Comparison of ENCODE assay signal across 15 cellular contexts in the genomic region with DNA sequence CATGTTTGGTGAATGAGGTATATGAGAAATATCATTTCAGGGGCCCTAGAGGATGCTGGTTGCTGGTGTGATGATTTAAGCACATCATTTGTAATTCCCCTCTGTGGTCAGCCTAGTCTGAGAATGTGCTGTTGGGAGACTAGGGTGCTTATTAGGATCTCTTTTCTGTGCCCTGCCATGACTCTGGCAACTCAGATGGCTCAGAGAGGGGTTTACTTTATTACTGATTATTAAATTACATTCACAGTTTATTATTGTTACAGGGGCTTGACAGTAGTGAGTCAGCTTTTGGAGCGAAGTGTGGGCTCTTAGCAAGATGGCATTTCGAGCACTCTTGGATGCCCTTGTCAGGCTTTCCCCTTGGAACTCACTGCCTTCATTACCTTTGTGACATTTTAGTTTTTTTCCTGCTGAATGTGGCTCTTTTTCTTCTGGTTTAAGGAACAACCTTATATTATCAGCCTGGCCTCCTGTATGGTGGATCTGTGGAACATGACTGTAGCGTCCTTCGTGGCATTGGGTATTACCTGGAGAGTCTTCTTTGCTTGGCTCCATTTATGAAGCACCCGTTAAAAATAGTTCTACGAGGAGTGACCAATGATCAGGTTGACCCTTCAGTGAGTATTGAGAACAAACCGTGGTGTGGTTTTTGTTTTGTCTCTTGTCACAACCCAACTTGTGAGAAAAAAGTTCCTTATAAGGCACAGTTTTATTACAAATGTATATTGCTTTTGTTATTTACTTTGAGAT.
"Had no signal": no experiment of that assay in that cellular context is flagged by ENCODE, and none has a peak within 500 bp of the region (broad histone marks: within the 10 kb centered on the region; RNA-seq: fewer than 3 reads in every experiment).

No MANE protein-coding gene starts in this region.

- H3K27me3 Mint-ChIP-seq: activated B cell treated with CpG ODN at 0.5 μM for 24 hours; activated naive CD8-positive, alpha-beta T cell had no signal

- H3K9me3 ChIP-seq: esophagus muscularis mucosa, ovary had no signal

- H3K36me3 Mint-ChIP-seq: neural progenitor cell had no signal

- DNase-seq: activated B cell treated with CpG ODN at 0.5 μM for 24 hours; activated CD4-positive, alpha-beta T cell treated with anti-CD3 and anti-CD28 coated beads, Interleukin-2, amount 50 U/mL, for 1 hour; activated gamma-delta T cell; activated T-cell treated with anti-CD3 and anti-CD28 coated beads, Interleukin-2, amount 50 U/mL, for 4 hours; amygdala; dorsolateral prefrontal cortex; foreskin melanocyte; kidney; ovary; substantia nigra; trophoblast cell had no signal

- H3K4me1 Mint-ChIP-seq: neural progenitor cell had no signal

- ATAC-seq: activated T-cell treated with anti-CD3 and anti-CD28 coated beads, Interleukin-2, amount 50 U/mL, for 4 hours; stimulated activated effector memory CD8-positive, alpha-beta T cell treated with anti-CD3 and anti-CD28 coated beads, Interleukin-12 subunit alpha, Interleukin-12 subunit beta, amount 100 ng/mL, for 72 hours had no signal

- H3K27ac Mint-ChIP-seq: activated B cell treated with CpG ODN at 0.5 μM for 24 hours; neural progenitor cell; stimulated activated effector memory CD8-positive, alpha-beta T cell treated with anti-CD3 and anti-CD28 coated beads, Interleukin-12 subunit alpha, Interleukin-12 subunit beta, amount 100 ng/mL, for 72 hours had no signal

- H3K9me3 Mint-ChIP-seq: activated B cell treated with CpG ODN at 0.5 μM for 24 hours; activated T-cell treated with anti-CD3 and anti-CD28 coated beads, Interleukin-2, amount 50 U/mL, for 4 hours; neural progenitor cell; stimulated activated effector memory CD8-positive, alpha-beta T cell treated with anti-CD3 and anti-CD28 coated beads, Interleukin-12 subunit alpha, Interleukin-12 subunit beta, amount 100 ng/mL, for 72 hours had no signal

- H3K4me3 Mint-ChIP-seq: activated B cell treated with CpG ODN at 0.5 μM for 24 hours; activated naive CD8-positive, alpha-beta T cell; activated T-cell treated with anti-CD3 and anti-CD28 coated beads, Interleukin-2, amount 50 U/mL, for 4 hours; neural progenitor cell; stimulated activated effector memory CD8-positive, alpha-beta T cell treated with anti-CD3 and anti-CD28 coated beads, Interleukin-12 subunit alpha, Interleukin-12 subunit beta, amount 100 ng/mL, for 72 hours had no signal
